In genomic region chr1:24151175-24151533, GRCh38 we compare ENCODE assay signal across 1 cellular context.
A peak's percentile ranks its signal among the peaks of the same experiment; 100 is the strongest.
TF ChIP-seq lines count a peak whose summit lies in the region.

No MANE protein-coding gene starts in this region.

TF ChIP-seq in Ishikawa, 13 proteins besides CTCF, POLR2A, EP300 and RAD21:
- TF ChIP-seq CEBPB (IDR thresholded peaks at IDR 0.05) (peak; percentile 42; the same call in 1 of the 2 replicates), REST (IDR thresholded peaks at IDR 0.05; ENCODE audit: low read depth) (no peak), TEAD4 (IDR thresholded peaks at IDR 0.05) (peak; percentile 47; the same call in 1 of the 2 replicates), FOXM1 (IDR thresholded peaks at IDR 0.05; ENCODE audit: borderline replicate concordance, low read depth) (no peak), YY1 (IDR thresholded peaks at IDR 0.05; ENCODE audit: low read depth) (no peak; the same call in 1 of the 2 replicates), MAX (IDR thresholded peaks at IDR 0.05) (no peak; the same call in 1 of the 2 replicates), NFIC (IDR thresholded peaks at IDR 0.05) (peak; percentile 55), USF1 (IDR thresholded peaks at IDR 0.05) (no peak), CREB1 (IDR thresholded peaks at IDR 0.05; ENCODE audit: low read depth) (peak; percentile 39; the same call in 1 of the 2 replicates), TCF12 (IDR thresholded peaks at IDR 0.05; ENCODE audit: low read depth) (no peak; the same call in 1 of the 2 replicates), ZBTB7A (IDR thresholded peaks at IDR 0.05; ENCODE audit: low read depth) (no peak)
